Comparison of ENCODE assay signal across 8 cellular contexts in genomic region chr3:134312072-134312872, GRCh38.
DNase-seq lines count a peak whose midpoint lies in the region; ATAC-seq, FAIRE-seq and TF ChIP-seq lines count a peak whose summit lies in the region.

No MANE protein-coding gene starts in this region.

- H3K27me3 ChIP-seq in DND-41 (ENCODE audit: insufficient read depth, low read length, poor library complexity) (no peaks in the 10 kb centered on the region), endothelial cell of umbilical vein (ENCODE audit: control insufficient read depth in 2 of 2, insufficient read depth in 2 of 2, low read length in 2 of 2) (no peaks in the 10 kb centered on the region)

- BruUV-seq in endothelial cell of umbilical vein (replicated peaks; lab: Mats Ljungman, UMichigan) = TSS peak; percentile 85

- POLR2A ChIA-PET in endothelial cell of umbilical vein (lab: Charles Lee) = interaction anchor here (1.2 to 4.1 kb wide), 4 partner anchors 53 to 62 kb away, joined by 3 to 63 read pairs (median 6); partner anchors contain the start of gene AMOTL2

- DNase-seq in DND-41 = no peak
- DNase-seq in HuH-7 (ENCODE audit: low spot score) = peak; percentile 56
- DNase-seq in endothelial cell of umbilical vein (ENCODE audit: low read depth, low spot score) = no peak
- DNase-seq in omental fat pad (ENCODE audit: low spot score) = no peak
- DNase-seq in NCI-H526 treated with DMSO at 0.1 percent for 48 hours (lab: John Stamatoyannopoulos, UW) = no peak
- DNase-seq in activated CD4-positive, alpha-beta T cell treated with anti-CD3 and anti-CD28 coated beads, Interleukin-2, amount 50 U/mL, for 1 hour = no peak

- H3K9ac ChIP-seq in DND-41 (ENCODE audit: low read depth, low read length) = no peak overlapping the region
- no peak overlapping the region for H3K9ac ChIP-seq in endothelial cell of umbilical vein (replicated peaks; ENCODE audit: extremely low read depth, insufficient read depth, low read length)

- FAIRE-seq in endothelial cell of umbilical vein (lab: Jason Lieb, UNC) = peak; percentile 76

- H3K4me2 ChIP-seq in DND-41 (ENCODE audit: insufficient read depth, low read length) = no peak overlapping the region
- no peak overlapping the region for H3K4me2 ChIP-seq in endothelial cell of umbilical vein (ENCODE audit: insufficient read depth, low read length)

- H3K4me1 ChIP-seq in DND-41 (ENCODE audit: insufficient read depth, low read length) (peaks cover 5% of the 10 kb centered on the region; the same call in 1 of the 2 replicates), endothelial cell of umbilical vein (ENCODE audit: control insufficient read depth, extremely low read depth, insufficient read depth, low read length) (peaks cover 39% of the 10 kb centered on the region)

- TF ChIP-seq CTCF in DND-41 (IDR thresholded peaks at IDR 0.05; ENCODE audit: borderline replicate concordance, extremely low read depth, low read length, poor library complexity, severe bottlenecking) = peak; percentile 8
- TF ChIP-seq CTCF in endothelial cell of umbilical vein (IDR thresholded peaks at IDR 0.05; ENCODE audit: extremely low read depth in 1 of 2, insufficient read depth in 1 of 2, low read depth in 1 of 2, low read length in 2 of 2) = peak in 1 of 2 donors; percentile 18
- no peak for TF ChIP-seq CTCF in omental fat pad (IDR thresholded peaks at IDR 0.05)

- ATAC-seq in DND-41 (ENCODE audit: insufficient read depth, low read depth) (no peak), omental fat pad (ENCODE audit: low FRiP score) (peak; percentile 14), HG03196 (IDR thresholded peaks at IDR 0.05; ENCODE audit: unreplicated experiment) (no peak), GM18498 (IDR thresholded peaks at IDR 0.05; ENCODE audit: unreplicated experiment) (no peak)

- dilution Hi-C loops in endothelial cell of umbilical vein (cut with MboI; ENCODE audit: extremely low pct_ligation_motif_present, low sequenced_read_pairs) = no loop called here

- no peaks in the 10 kb centered on the region for H3K9me1 ChIP-seq in endothelial cell of umbilical vein (replicated peaks; ENCODE audit: control insufficient read depth, extremely low read depth, insufficient read depth, low read length)

- intact Hi-C loops in endothelial cell of umbilical vein (cut with micrococcal nuclease) = no loop called here

- no peak overlapping the region for H2AFZ ChIP-seq in DND-41 (ENCODE audit: low read depth, low read length)
- H2AFZ ChIP-seq in endothelial cell of umbilical vein (ENCODE audit: low read depth, low read length) = peak overlapping the region; percentile 50

- no peaks in the 10 kb centered on the region for H3K36me3 ChIP-seq in DND-41 (ENCODE audit: insufficient read depth, low read length)
- H3K36me3 ChIP-seq in endothelial cell of umbilical vein (ENCODE audit: control insufficient read depth in 2 of 2, extremely low read depth in 1 of 2, insufficient read depth in 2 of 2, low read length in 2 of 2) = no peaks in the 10 kb centered on the region

- H3K79me2 ChIP-seq in DND-41 (ENCODE audit: insufficient read depth, low read length) (no peaks in the 10 kb centered on the region), endothelial cell of umbilical vein (ENCODE audit: control insufficient read depth, insufficient read depth, low read length) (no peaks in the 10 kb centered on the region)

- H3K9me3 ChIP-seq in DND-41 (ENCODE audit: insufficient read depth, low read length, severe bottlenecking) = no peaks in the 10 kb centered on the region
- no peaks in the 10 kb centered on the region for H3K9me3 ChIP-seq in endothelial cell of umbilical vein (replicated peaks; ENCODE audit: control insufficient read depth, insufficient read depth, low read length)

- CTCF ChIA-PET in endothelial cell of umbilical vein (lab: Charles Lee) = interaction anchor here (1.4 to 13.9 kb wide), 7 partner anchors 20 to 163 kb away, joined by 5 to 296 read pairs (median 20); partner anchors contain the start of gene AMOTL2

- H3K27ac ChIP-seq in DND-41 (ENCODE audit: low read length) (no peak overlapping the region), endothelial cell of umbilical vein (ENCODE audit: insufficient read depth, low read depth, low read length) (no peak overlapping the region)

- no peak for TF ChIP-seq POLR2A in endothelial cell of umbilical vein (IDR thresholded peaks at IDR 0.05; ENCODE audit: low read depth, low read length)

- H3K4me3 ChIP-seq in DND-41 (ENCODE audit: low read depth in 1 of 2, low read length in 2 of 2) (no peak overlapping the region), endothelial cell of umbilical vein (replicated peaks in 1 of 3; ENCODE audit: insufficient read depth in 1 of 3, low read depth in 1 of 3, low read length in 3 of 3) (no peak overlapping the region)

- no peaks in the 10 kb centered on the region for H4K20me1 ChIP-seq in DND-41 (ENCODE audit: insufficient read depth, low read length)
- no peaks in the 10 kb centered on the region for H4K20me1 ChIP-seq in endothelial cell of umbilical vein (replicated peaks; ENCODE audit: control insufficient read depth, extremely low read depth, insufficient read depth, low read length)

TF ChIP-seq in endothelial cell of umbilical vein, 7 proteins besides CTCF, POLR2A, EP300 and RAD21:
- TF ChIP-seq FOS (IDR thresholded peaks at IDR 0.05; ENCODE audit: borderline replicate concordance, insufficient read depth, low read length) (no peak), EZH2 (IDR thresholded peaks at IDR 0.05; ENCODE audit: borderline replicate concordance, low read depth, low read length, severe bottlenecking) (no peak), JUN (IDR thresholded peaks at IDR 0.05; ENCODE audit: borderline replicate concordance, insufficient read depth, insufficient read length, low read depth) (no peak)
